1 cellular context compared by ENCODE assay signal in the genomic region with DNA sequence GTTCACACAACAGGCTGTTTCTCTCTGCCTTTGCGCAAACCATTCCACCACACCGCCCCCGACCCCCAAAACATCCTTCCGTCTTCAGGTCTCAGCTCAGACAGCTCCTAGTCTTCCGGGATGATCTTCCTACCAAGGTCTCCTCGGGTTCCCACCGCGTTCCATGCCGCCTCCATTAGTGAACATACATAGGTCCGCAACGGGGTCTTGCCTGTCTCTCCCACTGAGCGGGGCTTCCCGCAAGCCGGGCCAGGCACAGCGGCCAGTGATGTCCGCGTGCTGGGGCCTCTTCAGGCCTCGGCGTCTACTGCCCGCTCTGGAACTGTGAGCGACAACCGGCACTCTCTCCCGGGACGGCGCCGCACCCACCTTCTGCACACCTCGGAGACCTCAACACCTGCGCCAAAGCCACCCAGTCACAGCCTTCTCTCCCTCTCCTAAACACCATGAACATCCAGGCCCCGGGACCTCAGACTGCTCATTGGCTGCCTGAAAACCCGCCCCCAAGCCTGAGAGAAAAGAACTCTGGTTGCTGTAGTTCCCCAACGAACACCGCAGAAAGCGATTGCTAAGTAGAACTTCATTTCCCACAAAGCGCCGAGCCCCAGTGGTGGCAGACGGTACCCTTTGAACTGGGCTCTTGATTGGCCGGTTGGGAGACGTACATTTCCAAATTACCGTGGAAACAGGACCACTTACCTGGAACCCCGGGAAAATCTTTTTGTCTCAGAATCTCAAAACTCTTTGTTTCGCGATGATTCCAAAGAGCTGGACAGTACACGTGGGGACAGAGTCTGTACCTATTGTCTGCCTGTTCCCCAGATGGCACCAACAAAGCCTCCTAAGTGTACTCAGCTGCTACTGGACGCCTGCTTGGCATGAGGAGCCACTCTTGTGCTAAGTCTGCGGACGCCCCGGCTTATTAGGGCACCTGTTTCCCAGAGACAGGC.
TF ChIP-seq lines count a peak whose summit lies in the region.

No MANE protein-coding gene starts in this region.

TF ChIP-seq in SK-N-SH, 30 proteins besides CTCF, POLR2A, EP300 and RAD21 (continued from another document):
- TF ChIP-seq, protein P1, sequence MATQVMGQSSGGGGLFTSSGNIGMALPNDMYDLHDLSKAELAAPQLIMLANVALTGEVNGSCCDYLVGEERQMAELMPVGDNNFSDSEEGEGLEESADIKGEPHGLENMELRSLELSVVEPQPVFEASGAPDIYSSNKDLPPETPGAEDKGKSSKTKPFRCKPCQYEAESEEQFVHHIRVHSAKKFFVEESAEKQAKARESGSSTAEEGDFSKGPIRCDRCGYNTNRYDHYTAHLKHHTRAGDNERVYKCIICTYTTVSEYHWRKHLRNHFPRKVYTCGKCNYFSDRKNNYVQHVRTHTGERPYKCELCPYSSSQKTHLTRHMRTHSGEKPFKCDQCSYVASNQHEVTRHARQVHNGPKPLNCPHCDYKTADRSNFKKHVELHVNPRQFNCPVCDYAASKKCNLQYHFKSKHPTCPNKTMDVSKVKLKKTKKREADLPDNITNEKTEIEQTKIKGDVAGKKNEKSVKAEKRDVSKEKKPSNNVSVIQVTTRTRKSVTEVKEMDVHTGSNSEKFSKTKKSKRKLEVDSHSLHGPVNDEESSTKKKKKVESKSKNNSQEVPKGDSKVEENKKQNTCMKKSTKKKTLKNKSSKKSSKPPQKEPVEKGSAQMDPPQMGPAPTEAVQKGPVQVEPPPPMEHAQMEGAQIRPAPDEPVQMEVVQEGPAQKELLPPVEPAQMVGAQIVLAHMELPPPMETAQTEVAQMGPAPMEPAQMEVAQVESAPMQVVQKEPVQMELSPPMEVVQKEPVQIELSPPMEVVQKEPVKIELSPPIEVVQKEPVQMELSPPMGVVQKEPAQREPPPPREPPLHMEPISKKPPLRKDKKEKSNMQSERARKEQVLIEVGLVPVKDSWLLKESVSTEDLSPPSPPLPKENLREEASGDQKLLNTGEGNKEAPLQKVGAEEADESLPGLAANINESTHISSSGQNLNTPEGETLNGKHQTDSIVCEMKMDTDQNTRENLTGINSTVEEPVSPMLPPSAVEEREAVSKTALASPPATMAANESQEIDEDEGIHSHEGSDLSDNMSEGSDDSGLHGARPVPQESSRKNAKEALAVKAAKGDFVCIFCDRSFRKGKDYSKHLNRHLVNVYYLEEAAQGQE (IDR thresholded peaks at IDR 0.05; ENCODE audit: low read depth, low read length): no peak
- TF ChIP-seq JUND (IDR thresholded peaks at IDR 0.05) (peak; percentile 25; the same call in 1 of the 2 replicates), YY1 (IDR thresholded peaks at IDR 0.05; ENCODE audit: low read depth) (peak; percentile 37; the same call in 1 of the 2 replicates), SIN3A (IDR thresholded peaks at IDR 0.05; ENCODE audit: borderline replicate concordance, low read depth, low read length) (0 out of 2 replicates have a peak, but pooled peaks have one; percentile 11), SMC3 (IDR thresholded peaks at IDR 0.05; ENCODE audit: low read depth, low read length) (no peak; the same call in 1 of the 2 replicates), CHD2 (IDR thresholded peaks at IDR 0.05; ENCODE audit: low read length, partially characterized antibody) (peak; percentile 90), MEF2A (IDR thresholded peaks at IDR 0.05; ENCODE audit: borderline replicate concordance, low read depth) (no peak), RCOR1 (IDR thresholded peaks at IDR 0.05; ENCODE audit: low read length) (no peak), RFX5 (IDR thresholded peaks at IDR 0.05; ENCODE audit: low read length) (peak; percentile 76), TCF12 (IDR thresholded peaks at IDR 0.05) (no peak), MXI1 (IDR thresholded peaks at IDR 0.05; ENCODE audit: low read depth, low read length) (peak; percentile 69), FOXM1 (IDR thresholded peaks at IDR 0.05; ENCODE audit: low read depth) (no peak; the same call in 1 of the 2 replicates), POLR2AphosphoS5 (IDR thresholded peaks at IDR 0.05; ENCODE audit: low read depth, low read length) (peak; percentile 93)
- TF ChIP-seq, protein P2, sequence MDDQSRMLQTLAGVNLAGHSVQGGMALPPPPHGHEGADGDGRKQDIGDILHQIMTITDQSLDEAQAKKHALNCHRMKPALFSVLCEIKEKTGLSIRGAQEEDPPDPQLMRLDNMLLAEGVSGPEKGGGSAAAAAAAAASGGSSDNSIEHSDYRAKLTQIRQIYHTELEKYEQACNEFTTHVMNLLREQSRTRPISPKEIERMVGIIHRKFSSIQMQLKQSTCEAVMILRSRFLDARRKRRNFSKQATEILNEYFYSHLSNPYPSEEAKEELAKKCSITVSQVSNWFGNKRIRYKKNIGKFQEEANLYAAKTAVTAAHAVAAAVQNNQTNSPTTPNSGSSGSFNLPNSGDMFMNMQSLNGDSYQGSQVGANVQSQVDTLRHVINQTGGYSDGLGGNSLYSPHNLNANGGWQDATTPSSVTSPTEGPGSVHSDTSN (IDR thresholded peaks at IDR 0.05): peak; percentile 58; the same call in 1 of the 2 replicates
- TF ChIP-seq, protein P3, sequence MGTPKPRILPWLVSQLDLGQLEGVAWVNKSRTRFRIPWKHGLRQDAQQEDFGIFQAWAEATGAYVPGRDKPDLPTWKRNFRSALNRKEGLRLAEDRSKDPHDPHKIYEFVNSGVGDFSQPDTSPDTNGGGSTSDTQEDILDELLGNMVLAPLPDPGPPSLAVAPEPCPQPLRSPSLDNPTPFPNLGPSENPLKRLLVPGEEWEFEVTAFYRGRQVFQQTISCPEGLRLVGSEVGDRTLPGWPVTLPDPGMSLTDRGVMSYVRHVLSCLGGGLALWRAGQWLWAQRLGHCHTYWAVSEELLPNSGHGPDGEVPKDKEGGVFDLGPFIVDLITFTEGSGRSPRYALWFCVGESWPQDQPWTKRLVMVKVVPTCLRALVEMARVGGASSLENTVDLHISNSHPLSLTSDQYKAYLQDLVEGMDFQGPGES (IDR thresholded peaks at IDR 0.05; ENCODE audit: low read depth, low read length): peak; percentile 35; the same call in 1 of the 2 replicates
- TF ChIP-seq, protein P4, sequence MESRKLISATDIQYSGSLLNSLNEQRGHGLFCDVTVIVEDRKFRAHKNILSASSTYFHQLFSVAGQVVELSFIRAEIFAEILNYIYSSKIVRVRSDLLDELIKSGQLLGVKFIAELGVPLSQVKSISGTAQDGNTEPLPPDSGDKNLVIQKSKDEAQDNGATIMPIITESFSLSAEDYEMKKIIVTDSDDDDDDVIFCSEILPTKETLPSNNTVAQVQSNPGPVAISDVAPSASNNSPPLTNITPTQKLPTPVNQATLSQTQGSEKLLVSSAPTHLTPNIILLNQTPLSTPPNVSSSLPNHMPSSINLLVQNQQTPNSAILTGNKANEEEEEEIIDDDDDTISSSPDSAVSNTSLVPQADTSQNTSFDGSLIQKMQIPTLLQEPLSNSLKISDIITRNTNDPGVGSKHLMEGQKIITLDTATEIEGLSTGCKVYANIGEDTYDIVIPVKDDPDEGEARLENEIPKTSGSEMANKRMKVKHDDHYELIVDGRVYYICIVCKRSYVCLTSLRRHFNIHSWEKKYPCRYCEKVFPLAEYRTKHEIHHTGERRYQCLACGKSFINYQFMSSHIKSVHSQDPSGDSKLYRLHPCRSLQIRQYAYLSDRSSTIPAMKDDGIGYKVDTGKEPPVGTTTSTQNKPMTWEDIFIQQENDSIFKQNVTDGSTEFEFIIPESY (IDR thresholded peaks at IDR 0.05; ENCODE audit: borderline replicate concordance, low read depth): 0 out of 2 replicates have a peak, but pooled peaks have one; percentile 16
- TF ChIP-seq, protein P5, sequence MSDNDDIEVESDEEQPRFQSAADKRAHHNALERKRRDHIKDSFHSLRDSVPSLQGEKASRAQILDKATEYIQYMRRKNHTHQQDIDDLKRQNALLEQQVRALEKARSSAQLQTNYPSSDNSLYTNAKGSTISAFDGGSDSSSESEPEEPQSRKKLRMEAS (IDR thresholded peaks at IDR 0.05; ENCODE audit: low read depth): 0 out of 2 replicates have a peak, but pooled peaks have one; percentile 42
